ENCODE assay signal across 14 cellular contexts in the genomic region with DNA sequence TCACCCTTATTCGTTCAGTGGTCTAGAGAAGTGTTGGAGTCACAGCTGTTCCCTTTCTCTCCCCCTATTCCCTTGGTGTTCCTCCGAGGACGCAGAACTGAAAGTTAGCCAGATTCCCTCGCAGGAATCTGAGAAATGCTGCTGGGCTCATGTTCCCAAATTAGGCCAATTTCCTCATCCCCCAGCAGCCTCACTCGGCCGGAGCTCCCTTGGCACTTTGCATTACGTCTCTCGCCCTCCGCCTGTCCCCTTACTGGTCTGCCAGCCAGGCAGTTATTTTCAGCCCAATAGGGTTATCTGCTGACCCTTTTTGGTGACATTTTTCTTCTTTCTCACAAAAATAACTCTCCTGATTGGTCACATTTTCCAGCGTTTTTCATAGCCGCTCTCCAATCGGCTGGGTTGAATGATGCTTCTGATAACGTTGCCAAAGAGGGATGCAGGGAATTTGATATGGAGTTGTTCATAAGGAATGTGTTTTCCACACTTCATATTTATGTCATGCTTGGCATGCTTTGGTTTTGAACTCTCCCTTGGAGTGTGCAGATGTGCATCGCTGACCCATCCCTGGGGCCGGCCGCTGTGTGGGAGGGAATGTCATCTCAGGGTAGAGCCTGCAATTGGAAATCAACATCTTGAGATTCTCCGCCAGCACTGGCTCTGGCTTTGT. TPM values are rescaled to one million over a fixed set of nuclear protein-coding genes. Genes with fewer than 3 reads are reported as not detected.
DNase-seq lines count a peak whose midpoint lies in the region; ATAC-seq, FAIRE-seq and TF ChIP-seq lines count a peak whose summit lies in the region.
"Had no signal": no experiment of that assay in that cellular context is flagged by ENCODE, and none has a peak within 500 bp of the region (broad histone marks: within the 10 kb centered on the region; RNA-seq: fewer than 3 reads in every experiment).

No MANE protein-coding gene starts in this region.

- peaks cover 39% of the 10 kb centered on the region for H3K4me1 ChIP-seq in psoas muscle
- peaks cover 3 to 12% of the 10 kb centered on the region in 2 donors for H3K4me1 ChIP-seq in aorta (ENCODE audit: control insufficient read depth in 1 of 2, insufficient read depth in 2 of 2, low read length in 2 of 2)

- H3K27ac ChIP-seq in psoas muscle (peak overlapping the region; percentile 64), aorta (ENCODE audit: low read depth in 1 of 2, low read length in 2 of 2) (peak overlapping the region; percentile 96 to 99)
- H3K27ac ChIP-seq: epithelial cell of prostate, VCaP had no signal

- no peaks in the 10 kb centered on the region for H3K9me3 Mint-ChIP-seq in nephron progenitor cell

- ATAC-seq in Right ventricle myocardium inferior (peak; percentile 86), psoas muscle (peak; percentile 77 to 84 (median 81)), aorta (ENCODE audit: low FRiP score) (peak; percentile 91)
- ATAC-seq: left colon had no signal

- H3K27ac Mint-ChIP-seq in nephron progenitor cell = no peak overlapping the region

- 23 to 37% (median 25%) methylated on average over 17 of the region's 17 CpGs for WGBS in psoas muscle, 3 donors
- WGBS in aorta, 2 donors = 3 to 8% methylated on average over 17 of the region's 17 CpGs

- DNase-seq in Right ventricle myocardium inferior (ENCODE audit: missing footprints) = no peak
- no peak for DNase-seq in cardiac septum (ENCODE audit: low spot score)
- DNase-seq in islet precursor cell = peak; percentile 47
- DNase-seq in psoas muscle = peak; percentile 75 to 83
- peak; percentile 88 to 91 for DNase-seq in aorta
- no peak for DNase-seq in GM12892 (ENCODE audit: insufficient read length)
- DNase-seq in nephron progenitor cell = no peak
- DNase-seq in AML-193 (lab: John Stamatoyannopoulos, UW) = no peak
- DNase-seq: NCI-H1105 had no signal

- H3K4me1 Mint-ChIP-seq in nephron progenitor cell = peaks cover 18% of the 10 kb centered on the region

- no peak overlapping the region for H3K4me3 Mint-ChIP-seq in nephron progenitor cell

- H3K36me3 ChIP-seq in psoas muscle (ENCODE audit: insufficient read depth in 1 of 2, low read depth in 1 of 2) (peaks cover 0 to 54% of the 10 kb centered on the region in 2 donors), aorta (ENCODE audit: control insufficient read depth in 1 of 2, insufficient read depth in 2 of 2, low read length in 1 of 2) (no peaks in the 10 kb centered on the region)

- no peak for FAIRE-seq in GM12892 (lab: Jason Lieb, UNC)
- FAIRE-seq: A204.1 had no signal

- no peak for TF ChIP-seq POLR2A in GM12892 (IDR thresholded peaks at IDR 0.05; ENCODE audit: low read depth, low read length)

- peak overlapping the region; percentile 35 for H3K4me3 ChIP-seq in psoas muscle
- H3K4me3 ChIP-seq in aorta (ENCODE audit: low read length in 2 of 2) = peak overlapping the region in 1 of 2 donors; percentile 8
- H3K4me3 ChIP-seq: skin epidermis had no signal

- H3K27me3 ChIP-seq in psoas muscle (ENCODE audit: insufficient read depth in 3 of 3, low read length in 2 of 3) (no peaks in the 10 kb centered on the region), aorta (ENCODE audit: control insufficient read depth in 1 of 2, insufficient read depth in 2 of 2, low read length in 1 of 2) (no peaks in the 10 kb centered on the region)

- H3K36me3 Mint-ChIP-seq in nephron progenitor cell (ENCODE audit: low read depth) = peaks cover 76% of the 10 kb centered on the region

- H3K27me3 Mint-ChIP-seq in nephron progenitor cell (ENCODE audit: low read depth, poor library complexity) = no peaks in the 10 kb centered on the region

- TF ChIP-seq CTCF in psoas muscle (IDR thresholded peaks at IDR 0.05) (no peak), nephron progenitor cell (IDR thresholded peaks at IDR 0.05) (no peak)

- intact Hi-C loops in Right ventricle myocardium inferior (cut with DNase I) (loop anchor here (10.0 kb wide), 1 partner anchor 1379 kb away; a partner anchor contains a TSS), cardiac septum (cut with DNase I) (no loop called here), psoas muscle (cut with DNase I) (no loop called here), aorta (cut with DNase I) (loop anchor here in 1 of 2 donors (1.0 kb wide), 1 partner anchor 13 kb away; no protein-coding TSS in a partner anchor)

- H3K9me3 ChIP-seq in psoas muscle (no peaks in the 10 kb centered on the region), aorta (ENCODE audit: control insufficient read depth, low read length) (no peaks in the 10 kb centered on the region)

RNA-seq across cellular contexts. Expression of a gene that starts 9.9 kb away (rescaled TPM):
- total RNA-seq in Right ventricle myocardium inferior (30.4 TPM), cardiac septum (46.8 TPM), psoas muscle (10 to 100 TPM; 10.4 to 23.6 (median 17.1) TPM), aorta (10 to 100 TPM; 44.3 to 64.0 TPM)
- polyA plus RNA-seq in psoas muscle (10 to 100 TPM; 14.2 to 18.5 (median 15.1) TPM), aorta (10 to 100 TPM; 42.1 to 62.5 TPM)
- polyA plus RNA-seq in GM12892 (2012; ENCODE audit: missing spikeins) = 15.3 TPM

RNA-seq across cellular contexts. Expression of a gene that starts 13.7 kb away (rescaled TPM):
- total RNA-seq in Right ventricle myocardium inferior (29.5 TPM), cardiac septum (57.5 TPM), psoas muscle (100 to 1,000 TPM in 3 of 4 donors, 10 to 100 TPM in 1; 32.4 to 196 (median 174) TPM), aorta (100 to 1,000 TPM; 134 to 405 TPM)
- polyA plus RNA-seq in psoas muscle (10 to 100 TPM in 2 of 3 donors, 1 to 10 TPM in 1; 9.0 to 62.7 (median 28.3) TPM), aorta (10 to 100 TPM; 30.2 to 54.5 TPM)
- polyA plus RNA-seq in GM12892 (2012; ENCODE audit: missing spikeins) = 0.89 TPM

Comparison
In these comparisons a context has a peak if more than half of its experiments do, and no peak if none do; other contexts are left out.
1. DNase-seq: peak in islet precursor cell (single experiment), psoas muscle (2 of 2) and aorta (2 of 2); none in Right ventricle myocardium inferior (single experiment), cardiac septum (single experiment), GM12892 (single experiment), nephron progenitor cell (single experiment) and AML-193 (0 of 2).
2. Peak in every context shown above with its lines, with median percentiles within 50 percentile points of each other: ATAC-seq.